In genomic region chr2:98269274-98269673, GRCh38 we compare ENCODE assay signal across 8 cellular contexts.
A peak's percentile ranks its signal among the peaks of the same experiment; 100 is the strongest.
DNase-seq lines count a peak whose midpoint lies in the region; ATAC-seq, FAIRE-seq and TF ChIP-seq lines count a peak whose summit lies in the region.

No MANE protein-coding gene starts in this region.

- H3K9me1 ChIP-seq in keratinocyte (ENCODE audit: control insufficient read depth, extremely low read depth, insufficient read depth, low read length) = no peaks in the 10 kb centered on the region

- no peaks in the 10 kb centered on the region for H3K9me3 Mint-ChIP-seq in type B pancreatic cell

- peak; percentile 87 for TF ChIP-seq CTCF in cardiac muscle cell (IDR thresholded peaks at IDR 0.05; ENCODE audit: low read depth, low read length)
- peak; percentile 54 to 75 (median 72) for TF ChIP-seq CTCF in keratinocyte (optimal IDR thresholded peaks at IDR 0.05 in 1 of 3, IDR thresholded peaks at IDR 0.05 in 1 of 3, conservative IDR thresholded peaks at IDR 0.05 in 1 of 3; ENCODE audit: extremely low read depth in 1 of 3, insufficient read depth in 2 of 3, low read length in 3 of 3)
- TF ChIP-seq CTCF in type B pancreatic cell (conservative IDR thresholded peaks at IDR 0.05) = peak; percentile 79

- H3K27ac Mint-ChIP-seq in type B pancreatic cell = no peak overlapping the region

- WGBS in right cardiac atrium = 37% methylated on average over 2 of the region's 2 CpGs

- H3K36me3 Mint-ChIP-seq in type B pancreatic cell = no peaks in the 10 kb centered on the region

- H3K27me3 Mint-ChIP-seq in type B pancreatic cell = no peaks in the 10 kb centered on the region

- H3K4me1 Mint-ChIP-seq in type B pancreatic cell (ENCODE audit: unreplicated experiment) = no peaks in the 10 kb centered on the region

- FAIRE-seq in keratinocyte (lab: Jason Lieb, UNC) = peak; percentile 84

- DNase-seq in cardiac muscle cell (ENCODE audit: low read depth in 1 of 2, low spot score in 1 of 2) (peak; percentile 69 to 75), right cardiac atrium (no peak), MV-4-11 (lab: John Stamatoyannopoulos, UW) (peak; percentile 55), amniotic epithelial cell (ENCODE audit: low read depth) (peak; percentile 53), keratinocyte (ENCODE audit: low read depth, low spot score) (no peak), type B pancreatic cell (ENCODE audit: extremely low spot score, unreplicated experiment) (no peak), posterior vena cava (ENCODE audit: low spot score) (no peak)

- H3K4me2 ChIP-seq in keratinocyte (ENCODE audit: control insufficient read depth, extremely low read depth, insufficient read depth, low read depth, low read length) = no peak overlapping the region

- H3K27me3 ChIP-seq in cardiac muscle cell (no peaks in the 10 kb centered on the region), right cardiac atrium (ENCODE audit: control insufficient read depth, insufficient read depth) (no peaks in the 10 kb centered on the region), keratinocyte (ENCODE audit: control insufficient read depth, extremely low read depth, insufficient read depth, low read length) (no peaks in the 10 kb centered on the region)

- H3K79me2 ChIP-seq in keratinocyte (ENCODE audit: control insufficient read depth, insufficient read depth, low read length) = no peaks in the 10 kb centered on the region

- H3K9me3 ChIP-seq in cardiac muscle cell (ENCODE audit: low read depth) (no peaks in the 10 kb centered on the region), right cardiac atrium (ENCODE audit: control insufficient read depth, low read length) (no peaks in the 10 kb centered on the region), keratinocyte (ENCODE audit: control insufficient read depth, low read depth, low read length) (no peaks in the 10 kb centered on the region)

- H3K36me3 ChIP-seq in cardiac muscle cell = no peaks in the 10 kb centered on the region
- H3K36me3 ChIP-seq in keratinocyte (ENCODE audit: control insufficient read depth in 2 of 2, extremely low read depth in 1 of 2, insufficient read depth in 2 of 2, low read length in 2 of 2) = no peaks in the 10 kb centered on the region

- no peak for ATAC-seq in right cardiac atrium
- no peak for ATAC-seq in GM19467 (IDR thresholded peaks at IDR 0.05; ENCODE audit: unreplicated experiment)

- dilution Hi-C loops in keratinocyte (cut with MboI; ENCODE audit: extremely low pct_ligation_motif_present, low sequenced_read_pairs) = no loop called here

- H4K20me1 ChIP-seq in keratinocyte (ENCODE audit: control insufficient read depth, extremely low read depth, insufficient read depth, low read length) = no peaks in the 10 kb centered on the region

- H3K4me1 ChIP-seq in cardiac muscle cell (ENCODE audit: low read depth) (no peaks in the 10 kb centered on the region), right cardiac atrium (ENCODE audit: control insufficient read depth, insufficient read depth, low read length) (no peaks in the 10 kb centered on the region), keratinocyte (ENCODE audit: control insufficient read depth, extremely low read depth, insufficient read depth, low read length) (no peaks in the 10 kb centered on the region)

- H3K4me3 Mint-ChIP-seq in type B pancreatic cell = no peak overlapping the region

- H3K4me3 ChIP-seq in cardiac muscle cell = no peak overlapping the region
- H3K4me3 ChIP-seq in right cardiac atrium (ENCODE audit: low read length) = no peak overlapping the region
- no peak overlapping the region for H3K4me3 ChIP-seq in keratinocyte (ENCODE audit: control insufficient read depth in 2 of 3, extremely low read depth in 1 of 3, insufficient read depth in 2 of 3, low read depth in 1 of 3, low read length in 3 of 3)

- intact Hi-C loops in right cardiac atrium (cut with DNase I) = no loop called here
- intact Hi-C loops in posterior vena cava (cut with DNase I) = loop anchor here in 1 of 2 donors (10.0 kb wide), 1 partner anchor 464 kb away; no protein-coding TSS in a partner anchor

- H3K9ac ChIP-seq in keratinocyte (ENCODE audit: control insufficient read depth, extremely low read depth, insufficient read depth, low read length) = no peak overlapping the region

- H3K27ac ChIP-seq in cardiac muscle cell = no peak overlapping the region
- no peak overlapping the region for H3K27ac ChIP-seq in right cardiac atrium (ENCODE audit: low read length)
- H3K27ac ChIP-seq in keratinocyte (ENCODE audit: control insufficient read depth, insufficient read depth, low read length) = no peak overlapping the region

- no peak overlapping the region for H2AFZ ChIP-seq in keratinocyte (ENCODE audit: control insufficient read depth, low read length)

Comparison
In these comparisons a context has a peak if more than half of its experiments do, and no peak if none do; other contexts are left out.
1. DNase-seq: peak in cardiac muscle cell (2 of 2), MV-4-11 (single experiment) and amniotic epithelial cell (single experiment); none in right cardiac atrium (0 of 3), keratinocyte (single experiment), type B pancreatic cell (single experiment) and posterior vena cava (single experiment).
2. Peak in every context shown above with its lines, with median percentiles within 50 percentile points of each other: CTCF ChIP-seq.